25 cellular contexts compared by ENCODE assay signal in the genomic region with DNA sequence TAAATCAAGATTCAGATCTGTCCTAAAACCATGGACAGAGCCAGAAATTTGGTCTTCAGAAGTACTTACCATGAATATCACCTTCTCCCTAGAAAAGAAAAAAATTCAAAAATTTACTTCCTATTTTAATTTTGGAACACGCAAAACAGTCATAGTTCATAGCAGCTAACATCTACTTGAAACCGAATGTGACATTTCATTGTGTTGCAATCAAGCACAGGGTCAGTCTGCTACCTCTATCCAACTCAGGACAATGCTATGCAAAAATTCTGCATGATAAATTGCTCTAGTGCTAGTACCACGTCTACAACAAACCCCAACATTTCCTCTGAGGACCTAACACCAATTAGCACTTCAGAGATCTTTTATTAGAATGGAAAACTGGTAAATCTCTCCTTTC. TPM values are rescaled to one million over a fixed set of nuclear protein-coding genes. Genes with fewer than 3 reads are reported as not detected.
A peak's percentile ranks its signal among the peaks of the same experiment; 100 is the strongest.
DNase-seq lines count a peak whose midpoint lies in the region; ATAC-seq and TF ChIP-seq lines count a peak whose summit lies in the region.
"Had no signal": no experiment of that assay in that cellular context is flagged by ENCODE, and none has a peak within 500 bp of the region (broad histone marks: within the 10 kb centered on the region; RNA-seq: fewer than 3 reads in every experiment).

No MANE protein-coding gene starts in this region.

- H3K9me3 ChIP-seq in upper lobe of right lung (no peaks in the 10 kb centered on the region), gastroesophageal sphincter (no peaks in the 10 kb centered on the region)
- H3K9me3 ChIP-seq: BLaER1, esophagus muscularis mucosa, transverse colon had no signal

- H3K27ac ChIP-seq in upper lobe of right lung (no peak overlapping the region), gastroesophageal sphincter (no peak overlapping the region)
- H3K27ac ChIP-seq: BLaER1, esophagus muscularis mucosa had no signal

- H3K4me3 Mint-ChIP-seq in activated T-cell treated with anti-CD3 and anti-CD28 coated beads, Interleukin-2, amount 50 U/mL, for 72 hours: no peak overlapping the region
- H3K4me3 Mint-ChIP-seq in WTC11: no peak overlapping the region
- H3K4me3 Mint-ChIP-seq: activated CD4-positive, alpha-beta T cell treated with anti-CD3 and anti-CD28 coated beads for 36 hours; memory B cell; stimulated activated naive CD8-positive, alpha-beta T cell treated with anti-CD3 and anti-CD28 coated beads, Interleukin-15, amount 100 ng/mL, for 72 hours had no signal

- H3K27me3 Mint-ChIP-seq in activated T-cell treated with anti-CD3 and anti-CD28 coated beads, Interleukin-2, amount 50 U/mL, for 72 hours (ENCODE audit: low read depth): no peaks in the 10 kb centered on the region
- H3K27me3 Mint-ChIP-seq in WTC11 (ENCODE audit: low read depth): no peaks in the 10 kb centered on the region
- H3K27me3 Mint-ChIP-seq: activated CD4-positive, alpha-beta T cell treated with anti-CD3 and anti-CD28 coated beads for 36 hours; memory B cell; stimulated activated naive CD8-positive, alpha-beta T cell treated with anti-CD3 and anti-CD28 coated beads, Interleukin-15, amount 100 ng/mL, for 72 hours had no signal

- H3K36me3 ChIP-seq in upper lobe of right lung: peaks cover 11% of the 10 kb centered on the region
- peaks cover 0 to 43% of the 10 kb centered on the region in 2 donors for H3K36me3 ChIP-seq in gastroesophageal sphincter

- intact Hi-C loops in upper lobe of right lung (cut with DNase I): no loop called here

- ATAC-seq in activated T-cell treated with anti-CD3 and anti-CD28 coated beads, Interleukin-2, amount 50 U/mL, for 72 hours (replicated peaks in 1 of 2): no peak
- ATAC-seq in WTC11 (no peak), upper lobe of right lung (peak; percentile 72), gastroesophageal sphincter (no peak), GM21737 (IDR thresholded peaks at IDR 0.05; ENCODE audit: unreplicated experiment) (no peak)
- ATAC-seq: activated CD4-positive, alpha-beta T cell treated with anti-CD3 and anti-CD28 coated beads for 36 hours; activated naive CD4-positive, alpha-beta T cell treated with anti-CD3 and anti-CD28 coated beads, Interleukin-2, amount 50 U/mL, for 72 hours; Right ventricle myocardium inferior; stimulated activated naive CD8-positive, alpha-beta T cell treated with anti-CD3 and anti-CD28 coated beads, Interleukin-15, amount 100 ng/mL, for 72 hours had no signal

- TF ChIP-seq CTCF in WTC11 (IDR thresholded peaks at IDR 0.05): no peak
- TF ChIP-seq CTCF in fibroblast of villous mesenchyme (IDR thresholded peaks at IDR 0.05; ENCODE audit: insufficient read depth, low read depth, low read length): no peak
- no peak for TF ChIP-seq CTCF in upper lobe of right lung (IDR thresholded peaks at IDR 0.05)
- TF ChIP-seq CTCF in gastroesophageal sphincter (IDR thresholded peaks at IDR 0.05): no peak

- H3K9me3 Mint-ChIP-seq in activated T-cell treated with anti-CD3 and anti-CD28 coated beads, Interleukin-2, amount 50 U/mL, for 72 hours: no peaks in the 10 kb centered on the region
- no peaks in the 10 kb centered on the region for H3K9me3 Mint-ChIP-seq in WTC11
- H3K9me3 Mint-ChIP-seq: activated naive CD4-positive, alpha-beta T cell treated with anti-CD3 and anti-CD28 coated beads, Interleukin-2, amount 50 U/mL, for 72 hours; memory B cell; stimulated activated naive CD8-positive, alpha-beta T cell treated with anti-CD3 and anti-CD28 coated beads, Interleukin-15, amount 100 ng/mL, for 72 hours had no signal

- H3K27ac Mint-ChIP-seq in activated T-cell treated with anti-CD3 and anti-CD28 coated beads, Interleukin-2, amount 50 U/mL, for 72 hours: peak overlapping the region; percentile 83
- H3K27ac Mint-ChIP-seq in WTC11: 0 out of 2 replicates have a peak overlapping the region, but pooled peaks have one; percentile 52
- H3K27ac Mint-ChIP-seq: memory B cell had no signal

- H3K4me3 ChIP-seq in fibroblast of villous mesenchyme (ENCODE audit: low read depth, low read length) (no peak overlapping the region), upper lobe of right lung (no peak overlapping the region), gastroesophageal sphincter (no peak overlapping the region)
- H3K4me3 ChIP-seq: BLaER1, esophagus muscularis mucosa, transverse colon had no signal

- H3K27me3 ChIP-seq in upper lobe of right lung: no peaks in the 10 kb centered on the region
- H3K27me3 ChIP-seq in gastroesophageal sphincter: no peaks in the 10 kb centered on the region
- H3K27me3 ChIP-seq: BLaER1, esophagus muscularis mucosa, transverse colon had no signal

- no peak for TF ChIP-seq EP300 in gastroesophageal sphincter (IDR thresholded peaks at IDR 0.05)

- CTCF ChIA-PET in WTC11 (lab: Charles Lee): interaction anchor here (1.6 to 1.9 kb wide), 2 partner anchors 25 to 33 kb away, joined by 6 to 11 read pairs; no protein-coding TSS in a partner anchor

- 70 to 96% methylated on average over 3 of the region's 3 CpGs for WGBS in gastroesophageal sphincter (ENCODE audit: low coverage in 1 of 2), 2 donors

- no peak for DNase-seq in activated T-cell treated with anti-CD3 and anti-CD28 coated beads, Interleukin-2, amount 50 U/mL, for 72 hours
- DNase-seq in activated T-cell treated with anti-CD3 and anti-CD28 coated beads for 4 hours (no peak), WTC11 (ENCODE audit: low spot score) (no peak), fibroblast of villous mesenchyme (ENCODE audit: low read depth) (peak; percentile 40), upper lobe of right lung (no peak)
- DNase-seq in stimulated activated naive CD4-positive, alpha-beta T cell treated with Interleukin-2 at 50 U/mL for 16 hours (lab: John Stamatoyannopoulos, UW): no peak
- DNase-seq: activated CD4-positive, alpha-beta T cell treated with anti-CD3 and anti-CD28 coated beads for 36 hours; effector memory CD4-positive, alpha-beta T cell; NCI-H1092 treated with DMSO at 0.1 percent for 48 hours; NCI-H2029 treated with DMSO at 0.1 percent for 48 hours; NCI-H446; occipital lobe; retina; stimulated activated CD4-positive, alpha-beta T cell treated with anti-CD3 and anti-CD28 coated beads, Interleukin-4, amount 100 ng/mL, for 1 hour; stimulated activated naive CD8-positive, alpha-beta T cell treated with anti-CD3 and anti-CD28 coated beads, Interleukin-15, amount 100 ng/mL, for 72 hours had no signal

- H3K4me1 ChIP-seq in upper lobe of right lung (no peaks in the 10 kb centered on the region), gastroesophageal sphincter (no peaks in the 10 kb centered on the region)
- H3K4me1 ChIP-seq: esophagus muscularis mucosa had no signal

- H3K36me3 Mint-ChIP-seq in activated T-cell treated with anti-CD3 and anti-CD28 coated beads, Interleukin-2, amount 50 U/mL, for 72 hours (ENCODE audit: insufficient read depth in 2 of 2): peaks cover 11 to 33% of the 10 kb centered on the region in 2 donors
- H3K36me3 Mint-ChIP-seq in WTC11: peaks cover 68% of the 10 kb centered on the region

- H3K4me1 Mint-ChIP-seq in activated T-cell treated with anti-CD3 and anti-CD28 coated beads, Interleukin-2, amount 50 U/mL, for 72 hours (ENCODE audit: low read depth): peaks cover 25% of the 10 kb centered on the region
- H3K4me1 Mint-ChIP-seq in WTC11: peaks cover 11% of the 10 kb centered on the region

- POLR2A ChIA-PET in WTC11 (lab: Charles Lee): no interaction called here

- no peak for TF ChIP-seq POLR2A in gastroesophageal sphincter (IDR thresholded peaks at IDR 0.05)

TF ChIP-seq in WTC11, 78 proteins besides CTCF, POLR2A, EP300 and RAD21:
- TF ChIP-seq IRF2 (CRISPR knock-in tag; IDR thresholded peaks at IDR 0.05; ENCODE audit: borderline replicate concordance, low read depth) (no peak), GRHL2 (CRISPR knock-in tag; IDR thresholded peaks at IDR 0.05; ENCODE audit: insufficient replicate concordance, severe bottlenecking) (no peak), PRRX2 (CRISPR knock-in tag; IDR thresholded peaks at IDR 0.05) (no peak)
TF ChIP-seq in WTC11: peak in this region for 0.

RNA-seq across cellular contexts. Expression of gene JPT1, which starts 7.7 kb away (rescaled TPM):
- 100 to 1,000 TPM; 162 to 188 TPM for total RNA-seq in activated T-cell treated with anti-CD3 and anti-CD28 coated beads, Interleukin-2, amount 50 U/mL, for 72 hours
- 289 to 341 TPM (median 300 TPM) in 3 replicates for total RNA-seq in WTC11 (2021)
- total RNA-seq in fibroblast of villous mesenchyme: 163 and 189 TPM in 2 replicates
- 47.8 TPM for total RNA-seq in upper lobe of right lung
- 10 to 100 TPM in 3 of 4 donors, 1 to 10 TPM in 1; 9.3 to 48.5 (median 25.0) TPM for total RNA-seq in gastroesophageal sphincter

RNA-seq across cellular contexts. Expression of gene NT5C, which starts 15.1 kb away (rescaled TPM):
- 10 to 100 TPM; 56.5 to 65.9 TPM for total RNA-seq in activated T-cell treated with anti-CD3 and anti-CD28 coated beads, Interleukin-2, amount 50 U/mL, for 72 hours
- total RNA-seq in WTC11 (2021): 91.0 to 102 TPM (median 96.9 TPM) in 3 replicates
- 40.2 and 98.2 TPM in 2 replicates for total RNA-seq in fibroblast of villous mesenchyme
- total RNA-seq in upper lobe of right lung: 35.8 TPM
- total RNA-seq in gastroesophageal sphincter: 100 to 1,000 TPM in 2 of 4 donors, 10 to 100 TPM in 2; 74.5 to 121 (median 99.6) TPM

RNA-seq across cellular contexts. Expression of gene SUMO2, which starts 36.2 kb away (rescaled TPM):
- 100 to 1,000 TPM; 361 to 368 TPM for total RNA-seq in activated T-cell treated with anti-CD3 and anti-CD28 coated beads, Interleukin-2, amount 50 U/mL, for 72 hours
- 650 to 764 TPM (median 757 TPM) in 3 replicates for total RNA-seq in WTC11 (2021)
- 79.2 and 124 TPM in 2 replicates for total RNA-seq in fibroblast of villous mesenchyme
- total RNA-seq in upper lobe of right lung: 316 TPM
- 10 to 100 TPM; 67.7 to 95.2 (median 69.9) TPM for total RNA-seq in gastroesophageal sphincter

RNA-seq across cellular contexts. Expression of gene ARMC7, which starts 36.8 kb away (rescaled TPM):
- 10 to 100 TPM; 10.6 to 12.9 TPM for total RNA-seq in activated T-cell treated with anti-CD3 and anti-CD28 coated beads, Interleukin-2, amount 50 U/mL, for 72 hours
- total RNA-seq in WTC11 (2021): 13.2 to 15.9 TPM (median 14.8 TPM) in 3 replicates
- 2.6 and 3.0 TPM in 2 replicates for total RNA-seq in fibroblast of villous mesenchyme
- 18.0 TPM for total RNA-seq in upper lobe of right lung
- 1 to 10 TPM; 2.4 to 6.1 (median 3.9) TPM for total RNA-seq in gastroesophageal sphincter

RNA-seq across cellular contexts. Expression of gene SLC16A5, which starts 58.8 kb away (rescaled TPM):
- total RNA-seq in activated T-cell treated with anti-CD3 and anti-CD28 coated beads, Interleukin-2, amount 50 U/mL, for 72 hours: 1 to 10 TPM; 7.5 to 9.8 TPM
- total RNA-seq in WTC11 (2021) (32.4 to 33.5 TPM (median 33.1 TPM) in 3 replicates), fibroblast of villous mesenchyme (5.6 and 6.4 TPM in 2 replicates), upper lobe of right lung (40.5 TPM), gastroesophageal sphincter (1 to 10 TPM; 4.0 to 6.9 (median 5.2) TPM)
- total RNA-seq: H4, HT1080 had no signal
